16 cellular contexts compared by ENCODE assay signal in the genomic region with DNA sequence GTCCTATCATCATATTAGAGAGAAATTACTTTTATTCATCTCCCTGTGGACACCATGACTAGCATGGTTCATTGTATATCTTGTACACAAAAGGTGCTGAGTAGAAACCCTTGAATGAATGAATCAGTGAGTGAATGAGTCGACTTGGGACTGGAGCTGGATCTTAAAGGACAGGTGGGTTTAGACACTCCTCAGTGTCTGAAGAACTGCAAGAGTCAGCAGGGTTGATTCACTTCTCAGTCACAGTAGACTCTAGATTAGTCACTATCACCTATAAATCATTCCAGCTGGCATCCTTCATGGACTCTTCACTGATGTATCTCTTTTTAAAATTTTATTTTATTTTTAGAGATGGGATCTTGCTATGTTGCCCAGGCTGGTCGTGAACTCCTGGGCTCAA. TPM values are rescaled to one million over a fixed set of nuclear protein-coding genes. Genes with fewer than 3 reads are reported as not detected.
DNase-seq lines count a peak whose midpoint lies in the region; ATAC-seq, FAIRE-seq and TF ChIP-seq lines count a peak whose summit lies in the region.
"Had no signal": no experiment of that assay in that cellular context is flagged by ENCODE, and none has a peak within 500 bp of the region (broad histone marks: within the 10 kb centered on the region; RNA-seq: fewer than 3 reads in every experiment).

No MANE protein-coding gene starts in this region.

- intact Hi-C loops in CD4-positive, alpha-beta T cell (cut with DNase I, micrococcal nuclease), result no loop called here

- DNase-seq in activated CD4-positive, CD25-positive, alpha-beta regulatory T cell (lab: John Stamatoyannopoulos, UW), result no peak
- DNase-seq in HT1080 (ENCODE audit: low read depth), result peak; percentile 56
- DNase-seq in bronchial epithelial cell (ENCODE audit: low read depth), result peak; percentile 94
- DNase-seq in NCI-H748 (lab: John Stamatoyannopoulos, UW; ENCODE audit: unreplicated experiment), result no peak
- DNase-seq in hepatic stellate cell (ENCODE audit: low spot score), result no peak
- DNase-seq in CD4-positive, alpha-beta T cell, result no peak
- DNase-seq: CD4-positive, alpha-beta memory T cell; DND-41; islet precursor cell; MG63; stimulated activated naive B cell treated with anti-CD40 and anti-IgM and Interleukin-4, amounts not matched to agents 10 μg/mL and 1 μg/mL and 100 μg/mL, for 72 hours had no signal

- H3K4me1 Mint-ChIP-seq in CD4-positive, alpha-beta T cell (ENCODE audit: low read depth), result peaks cover 7% of the 10 kb centered on the region

- POLR2A ChIA-PET in CD4-positive, alpha-beta T cell (lab: Charles Lee), result no interaction called here

- H3K27me3 Mint-ChIP-seq in CD4-positive, alpha-beta T cell, result peaks cover 18% of the 10 kb centered on the region
- H3K27me3 Mint-ChIP-seq: stimulated activated naive B cell treated with anti-CD40 and anti-IgM and Interleukin-4, amounts not matched to agents 10 μg/mL and 1 μg/mL and 100 μg/mL, for 72 hours had no signal

- ATAC-seq in activated CD4-positive, CD25-positive, alpha-beta regulatory T cell treated with anti-CD3 and anti-CD28 coated beads, Interleukin-2, amount 50 U/mL, for 24 hours, result peak; percentile 52 to 54
- ATAC-seq in CD4-positive, alpha-beta T cell (ENCODE audit: poor library complexity), result no peak
- ATAC-seq: A549 had no signal

- H3K4me1 ChIP-seq in neutrophil (ENCODE audit: control insufficient read depth in 1 of 2, insufficient read depth in 1 of 2, low read depth in 1 of 2, low read length in 1 of 2), result peaks cover 31 to 36% of the 10 kb centered on the region in 2 experiments
- H3K4me1 ChIP-seq: A549 had no signal

- H3K36me3 ChIP-seq in bronchial epithelial cell (ENCODE audit: control insufficient read depth, insufficient read depth, low read length), result no peaks in the 10 kb centered on the region
- no peaks in the 10 kb centered on the region for H3K36me3 ChIP-seq in neutrophil
- H3K36me3 ChIP-seq: MG63 had no signal

- no peaks in the 10 kb centered on the region for H3K9me3 Mint-ChIP-seq in CD4-positive, alpha-beta T cell
- H3K9me3 Mint-ChIP-seq: CD4-positive, alpha-beta memory T cell; mesothelial cell of epicardium; stimulated activated naive B cell treated with anti-CD40 and anti-IgM and Interleukin-4, amounts not matched to agents 10 μg/mL and 1 μg/mL and 100 μg/mL, for 72 hours had no signal

- TF ChIP-seq CTCF in bronchial epithelial cell (IDR thresholded peaks at IDR 0.05; ENCODE audit: insufficient read depth, low read length, severe bottlenecking) (no peak), neutrophil (IDR thresholded peaks at IDR 0.05) (no peak)
- TF ChIP-seq CTCF in CD4-positive, alpha-beta T cell (IDR thresholded peaks at IDR 0.05), result no peak

- H3K4me3 ChIP-seq in bronchial epithelial cell (ENCODE audit: low read depth, low read length) (no peak overlapping the region), neutrophil (ENCODE audit: low read depth in 1 of 2, low read length in 1 of 2) (peak overlapping the region; percentile 29 to 32)
- H3K4me3 ChIP-seq: A549, MG63 had no signal

- peak overlapping the region; percentile 96 for H3K27ac ChIP-seq in neutrophil
- H3K27ac ChIP-seq in CD4-positive, alpha-beta T cell (ENCODE audit: low read depth, low read length), result no peak overlapping the region
- H3K27ac ChIP-seq: A549 had no signal

- no peaks in the 10 kb centered on the region for H3K36me3 Mint-ChIP-seq in CD4-positive, alpha-beta T cell (ENCODE audit: low read depth)
- H3K36me3 Mint-ChIP-seq: CD4-positive, alpha-beta memory T cell; mesothelial cell of epicardium; stimulated activated naive B cell treated with anti-CD40 and anti-IgM and Interleukin-4, amounts not matched to agents 10 μg/mL and 1 μg/mL and 100 μg/mL, for 72 hours had no signal

- no peak overlapping the region for H3K27ac Mint-ChIP-seq in CD4-positive, alpha-beta T cell
- H3K27ac Mint-ChIP-seq: mesothelial cell of epicardium had no signal

- no peak overlapping the region for H3K4me3 Mint-ChIP-seq in CD4-positive, alpha-beta T cell
- H3K4me3 Mint-ChIP-seq: CD4-positive, alpha-beta memory T cell; mesothelial cell of epicardium had no signal

- FAIRE-seq in bronchial epithelial cell (lab: Jason Lieb, UNC), result no peak
- FAIRE-seq: A549 had no signal

- H3K27me3 ChIP-seq in bronchial epithelial cell (ENCODE audit: control insufficient read depth, insufficient read depth, low read length) (no peaks in the 10 kb centered on the region), neutrophil (no peaks in the 10 kb centered on the region)
- no peaks in the 10 kb centered on the region for H3K27me3 ChIP-seq in CD4-positive, alpha-beta T cell (ENCODE audit: control insufficient read depth, insufficient read depth, low read length)
- H3K27me3 ChIP-seq: MG63 had no signal

- CTCF ChIA-PET in CD4-positive, alpha-beta T cell (lab: Charles Lee), result no interaction called here

- H3K9me3 ChIP-seq in neutrophil, result no peaks in the 10 kb centered on the region
- no peaks in the 10 kb centered on the region for H3K9me3 ChIP-seq in CD4-positive, alpha-beta T cell (ENCODE audit: control insufficient read depth, low read length)
- H3K9me3 ChIP-seq: A549, MG63 had no signal

RNA-seq across cellular contexts. Expression of gene PMFBP1, which starts 30.1 kb away (rescaled TPM):
- total RNA-seq in HT1080 (2014; rRNA removed; shearing (Covaris generic)), result 0.03 TPM in 1 of 2 replicates, not detected in the other
- not detected in 2 replicates for polyA plus RNA-seq in HT1080 (2015; cell fraction: cytosol; rRNA removed)
- 0.08 and 0.38 TPM in 2 replicates for polyA plus RNA-seq in HT1080 (2015; cell fraction: nucleus; rRNA removed)
- 0.53 and 1.9 TPM in 2 replicates for total RNA-seq in bronchial epithelial cell
- 1 to 10 TPM; 1.4 to 1.6 TPM for total RNA-seq in CD4-positive, alpha-beta T cell
- total RNA-seq: H4 had no signal
- polyA plus RNA-seq: CD4-positive, alpha-beta memory T cell had no signal

Comparison
In these comparisons a context has a peak if more than half of its experiments do, and no peak if none do; other contexts are left out.
1. DNase-seq: peak in HT1080 (single experiment) and bronchial epithelial cell (single experiment); none in activated CD4-positive, CD25-positive, alpha-beta regulatory T cell (0 of 4), NCI-H748 (single experiment), hepatic stellate cell (single experiment) and CD4-positive, alpha-beta T cell (0 of 10).